1 cellular context compared by ENCODE assay signal in genomic region chr2:112600634-112601033, GRCh38.
TF ChIP-seq lines count a peak whose summit lies in the region.

No MANE protein-coding gene starts in this region.

TF ChIP-seq in K562, 482 proteins besides CTCF, POLR2A, EP300 and RAD21:
- TF ChIP-seq HINFP (tag; conservative IDR thresholded peaks at IDR 0.05; ENCODE audit: low read depth) (no peak), TBL1XR1 (IDR thresholded peaks at IDR 0.05; ENCODE audit: low read length in 2 of 2) (no peak), NFATC3 (IDR thresholded peaks at IDR 0.05) (no peak), SREBF1 (IDR thresholded peaks at IDR 0.05; ENCODE audit: borderline replicate concordance, low read depth, low read length) (no peak), ZNF444 (CRISPR knock-in tag; IDR thresholded peaks at IDR 0.05) (no peak), ZKSCAN1 (IDR thresholded peaks at IDR 0.05; ENCODE audit: low read depth, low read length) (no peak), ZNF445 (CRISPR knock-in tag; IDR thresholded peaks at IDR 0.05; ENCODE audit: low read depth) (no peak), CHD1 (IDR thresholded peaks at IDR 0.05; ENCODE audit: low read length) (no peak), NR2C2 (CRISPR knock-in tag; IDR thresholded peaks at IDR 0.05) (no peak), NR2C2 (tag; IDR thresholded peaks at IDR 0.05) (no peak), ZBTB17 (CRISPR knock-in tag; IDR thresholded peaks at IDR 0.05) (no peak), RBM34 (IDR thresholded peaks at IDR 0.05; ENCODE audit: borderline replicate concordance, insufficient read depth, low read length) (no peak), MEF2A (IDR thresholded peaks at IDR 0.05; ENCODE audit: control insufficient read depth, low read depth, low read length) (no peak), DPF2 (IDR thresholded peaks at IDR 0.05) (no peak), MTA2 (IDR thresholded peaks at IDR 0.05; ENCODE audit: low read depth) (no peak), HDAC6 (IDR thresholded peaks at IDR 0.05; ENCODE audit: low read depth, low read length) (no peak)
- TF ChIP-seq, protein P1, sequence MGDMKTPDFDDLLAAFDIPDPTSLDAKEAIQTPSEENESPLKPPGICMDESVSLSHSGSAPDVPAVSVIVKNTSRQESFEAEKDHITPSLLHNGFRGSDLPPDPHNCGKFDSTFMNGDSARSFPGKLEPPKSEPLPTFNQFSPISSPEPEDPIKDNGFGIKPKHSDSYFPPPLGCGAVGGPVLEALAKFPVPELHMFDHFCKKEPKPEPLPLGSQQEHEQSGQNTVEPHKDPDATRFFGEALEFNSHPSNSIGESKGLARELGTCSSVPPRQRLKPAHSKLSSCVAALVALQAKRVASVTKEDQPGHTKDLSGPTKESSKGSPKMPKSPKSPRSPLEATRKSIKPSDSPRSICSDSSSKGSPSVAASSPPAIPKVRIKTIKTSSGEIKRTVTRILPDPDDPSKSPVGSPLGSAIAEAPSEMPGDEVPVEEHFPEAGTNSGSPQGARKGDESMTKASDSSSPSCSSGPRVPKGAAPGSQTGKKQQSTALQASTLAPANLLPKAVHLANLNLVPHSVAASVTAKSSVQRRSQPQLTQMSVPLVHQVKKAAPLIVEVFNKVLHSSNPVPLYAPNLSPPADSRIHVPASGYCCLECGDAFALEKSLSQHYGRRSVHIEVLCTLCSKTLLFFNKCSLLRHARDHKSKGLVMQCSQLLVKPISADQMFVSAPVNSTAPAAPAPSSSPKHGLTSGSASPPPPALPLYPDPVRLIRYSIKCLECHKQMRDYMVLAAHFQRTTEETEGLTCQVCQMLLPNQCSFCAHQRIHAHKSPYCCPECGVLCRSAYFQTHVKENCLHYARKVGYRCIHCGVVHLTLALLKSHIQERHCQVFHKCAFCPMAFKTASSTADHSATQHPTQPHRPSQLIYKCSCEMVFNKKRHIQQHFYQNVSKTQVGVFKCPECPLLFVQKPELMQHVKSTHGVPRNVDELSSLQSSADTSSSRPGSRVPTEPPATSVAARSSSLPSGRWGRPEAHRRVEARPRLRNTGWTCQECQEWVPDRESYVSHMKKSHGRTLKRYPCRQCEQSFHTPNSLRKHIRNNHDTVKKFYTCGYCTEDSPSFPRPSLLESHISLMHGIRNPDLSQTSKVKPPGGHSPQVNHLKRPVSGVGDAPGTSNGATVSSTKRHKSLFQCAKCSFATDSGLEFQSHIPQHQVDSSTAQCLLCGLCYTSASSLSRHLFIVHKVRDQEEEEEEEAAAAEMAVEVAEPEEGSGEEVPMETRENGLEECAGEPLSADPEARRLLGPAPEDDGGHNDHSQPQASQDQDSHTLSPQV (IDR thresholded peaks at IDR 0.05): no peak
- TF ChIP-seq, protein P2, sequence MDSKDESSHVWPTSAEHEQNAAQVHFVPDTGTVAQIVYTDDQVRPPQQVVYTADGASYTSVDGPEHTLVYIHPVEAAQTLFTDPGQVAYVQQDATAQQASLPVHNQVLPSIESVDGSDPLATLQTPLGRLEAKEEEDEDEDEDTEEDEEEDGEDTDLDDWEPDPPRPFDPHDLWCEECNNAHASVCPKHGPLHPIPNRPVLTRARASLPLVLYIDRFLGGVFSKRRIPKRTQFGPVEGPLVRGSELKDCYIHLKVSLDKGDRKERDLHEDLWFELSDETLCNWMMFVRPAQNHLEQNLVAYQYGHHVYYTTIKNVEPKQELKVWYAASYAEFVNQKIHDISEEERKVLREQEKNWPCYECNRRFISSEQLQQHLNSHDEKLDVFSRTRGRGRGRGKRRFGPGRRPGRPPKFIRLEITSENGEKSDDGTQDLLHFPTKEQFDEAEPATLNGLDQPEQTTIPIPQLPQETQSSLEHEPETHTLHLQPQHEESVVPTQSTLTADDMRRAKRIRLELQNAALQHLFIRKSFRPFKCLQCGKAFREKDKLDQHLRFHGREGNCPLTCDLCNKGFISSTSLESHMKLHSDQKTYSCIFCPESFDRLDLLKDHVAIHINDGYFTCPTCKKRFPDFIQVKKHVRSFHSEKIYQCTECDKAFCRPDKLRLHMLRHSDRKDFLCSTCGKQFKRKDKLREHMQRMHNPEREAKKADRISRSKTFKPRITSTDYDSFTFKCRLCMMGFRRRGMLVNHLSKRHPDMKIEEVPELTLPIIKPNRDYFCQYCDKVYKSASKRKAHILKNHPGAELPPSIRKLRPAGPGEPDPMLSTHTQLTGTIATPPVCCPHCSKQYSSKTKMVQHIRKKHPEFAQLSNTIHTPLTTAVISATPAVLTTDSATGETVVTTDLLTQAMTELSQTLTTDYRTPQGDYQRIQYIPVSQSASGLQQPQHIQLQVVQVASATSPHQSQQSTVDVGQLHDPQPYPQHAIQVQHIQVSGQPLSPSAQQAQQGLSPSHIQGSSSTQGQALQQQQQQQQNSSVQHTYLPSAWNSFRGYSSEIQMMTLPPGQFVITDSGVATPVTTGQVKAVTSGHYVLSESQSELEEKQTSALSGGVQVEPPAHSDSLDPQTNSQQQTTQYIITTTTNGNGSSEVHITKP (IDR thresholded peaks at IDR 0.05; ENCODE audit: partially characterized antibody): no peak
- TF ChIP-seq, protein P3, sequence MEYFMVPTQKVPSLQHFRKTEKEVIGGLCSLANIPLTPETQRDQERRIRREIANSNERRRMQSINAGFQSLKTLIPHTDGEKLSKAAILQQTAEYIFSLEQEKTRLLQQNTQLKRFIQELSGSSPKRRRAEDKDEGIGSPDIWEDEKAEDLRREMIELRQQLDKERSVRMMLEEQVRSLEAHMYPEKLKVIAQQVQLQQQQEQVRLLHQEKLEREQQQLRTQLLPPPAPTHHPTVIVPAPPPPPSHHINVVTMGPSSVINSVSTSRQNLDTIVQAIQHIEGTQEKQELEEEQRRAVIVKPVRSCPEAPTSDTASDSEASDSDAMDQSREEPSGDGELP (CRISPR knock-in tag; IDR thresholded peaks at IDR 0.05; ENCODE audit: borderline replicate concordance): no peak
